9 cellular contexts compared by ENCODE assay signal in genomic region chr17:70365098-70365583, GRCh38.
DNase-seq lines count a peak whose midpoint lies in the region; ATAC-seq and TF ChIP-seq lines count a peak whose summit lies in the region.
"Had no signal": no experiment of that assay in that cellular context is flagged by ENCODE, and none has a peak within 500 bp of the region (broad histone marks: within the 10 kb centered on the region; RNA-seq: fewer than 3 reads in every experiment).

No MANE protein-coding gene starts in this region.

- no peak for TF ChIP-seq POLR2A in suprapubic skin (IDR thresholded peaks at IDR 0.05)

- no peaks in the 10 kb centered on the region for H3K36me3 ChIP-seq in lung (ENCODE audit: control insufficient read depth in 2 of 2, insufficient read depth in 2 of 2, low read length in 2 of 2)
- no peaks in the 10 kb centered on the region for H3K36me3 ChIP-seq in suprapubic skin
- H3K36me3 ChIP-seq: esophagus muscularis mucosa had no signal

- WGBS in lung, 2 donors, result 15 to 21% methylated on average over 2 of the region's 2 CpGs
- 18% methylated on average over 2 of the region's 2 CpGs for WGBS in suprapubic skin

- H3K9me3 ChIP-seq in lung (ENCODE audit: control insufficient read depth in 2 of 2, insufficient read depth in 1 of 2, low read length in 1 of 2) (no peaks in the 10 kb centered on the region), suprapubic skin (no peaks in the 10 kb centered on the region)
- H3K9me3 ChIP-seq: esophagus muscularis mucosa had no signal

- no peak overlapping the region for H3K27ac ChIP-seq in lung (ENCODE audit: low read depth in 1 of 2, low read length in 1 of 2)
- no peak overlapping the region for H3K27ac ChIP-seq in suprapubic skin
- H3K27ac ChIP-seq: esophagus muscularis mucosa had no signal

- no peak for TF ChIP-seq CTCF in GM12865 (IDR thresholded peaks at IDR 0.05; ENCODE audit: insufficient read depth, low read depth, low read length, missing control alignments)
- TF ChIP-seq CTCF in lung (IDR thresholded peaks at IDR 0.05; ENCODE audit: control extremely low read depth, extremely low read depth), result no peak
- TF ChIP-seq CTCF in suprapubic skin (IDR thresholded peaks at IDR 0.05), result no peak

- DNase-seq in GM12865 (ENCODE audit: low read depth), result peak; percentile 27
- DNase-seq in H4 (ENCODE audit: low spot score), result peak; percentile 59
- DNase-seq in NAMALWA (ENCODE audit: low spot score), result peak; percentile 4
- no peak for DNase-seq in lung (ENCODE audit: low spot score)
- DNase-seq in RPMI8226, result no peak
- DNase-seq in dermis blood vessel endothelial cell, result no peak
- no peak for DNase-seq in suprapubic skin (ENCODE audit: low spot score in 2 of 2)
- DNase-seq in NCI-H187 (lab: John Stamatoyannopoulos, UW), result no peak

- peak; percentile 27 for ATAC-seq in lung (ENCODE audit: insufficient read depth, low FRiP score)

- H3K27me3 ChIP-seq in lung (ENCODE audit: control insufficient read depth, insufficient read depth), result no peaks in the 10 kb centered on the region
- H3K27me3 ChIP-seq in suprapubic skin, result no peaks in the 10 kb centered on the region
- H3K27me3 ChIP-seq: esophagus muscularis mucosa had no signal

- TF ChIP-seq EP300 in suprapubic skin (IDR thresholded peaks at IDR 0.05), result no peak

- H3K4me3 ChIP-seq in GM12865 (ENCODE audit: low read depth, low read length) (no peak overlapping the region), lung (no peak overlapping the region), suprapubic skin (no peak overlapping the region)
- H3K4me3 ChIP-seq: esophagus muscularis mucosa had no signal

- H3K4me1 ChIP-seq in lung (ENCODE audit: control insufficient read depth in 2 of 2, insufficient read depth in 2 of 2, low read length in 2 of 2) (no peaks in the 10 kb centered on the region), suprapubic skin (no peaks in the 10 kb centered on the region)
- H3K4me1 ChIP-seq: esophagus muscularis mucosa had no signal

Comparison
In these comparisons a context has a peak if more than half of its experiments do, and no peak if none do; other contexts are left out.
1. DNase-seq: peak in GM12865 (single experiment), H4 (single experiment) and NAMALWA (single experiment); none in lung (single experiment), RPMI8226 (single experiment), dermis blood vessel endothelial cell (single experiment), suprapubic skin (0 of 2) and NCI-H187 (0 of 2).